ENCODE assay signal across 1 cellular context in the genomic region with DNA sequence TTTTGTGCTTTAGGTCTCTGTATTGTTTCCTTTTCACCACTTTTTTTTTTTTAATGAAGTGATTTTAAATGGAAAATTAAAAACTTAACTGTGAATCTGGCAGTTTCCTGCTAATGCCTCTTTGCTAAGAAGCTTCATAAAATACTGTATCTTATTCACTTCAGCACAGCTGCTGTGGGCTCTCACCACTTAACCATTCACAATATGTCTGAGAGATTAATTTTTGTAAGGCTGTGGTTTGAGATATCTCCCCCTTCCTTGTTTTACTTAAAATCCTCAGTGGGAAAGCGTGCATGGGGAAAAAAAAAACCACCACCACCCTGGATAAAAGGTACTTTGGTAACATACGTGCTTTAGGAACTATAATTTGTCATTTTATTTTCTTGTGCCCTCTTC.
TF ChIP-seq lines count a peak whose summit lies in the region.

No MANE protein-coding gene starts in this region.

TF ChIP-seq in HepG2, 621 proteins besides CTCF, POLR2A, EP300 and RAD21 (continued from another document):
- TF ChIP-seq, protein P1, sequence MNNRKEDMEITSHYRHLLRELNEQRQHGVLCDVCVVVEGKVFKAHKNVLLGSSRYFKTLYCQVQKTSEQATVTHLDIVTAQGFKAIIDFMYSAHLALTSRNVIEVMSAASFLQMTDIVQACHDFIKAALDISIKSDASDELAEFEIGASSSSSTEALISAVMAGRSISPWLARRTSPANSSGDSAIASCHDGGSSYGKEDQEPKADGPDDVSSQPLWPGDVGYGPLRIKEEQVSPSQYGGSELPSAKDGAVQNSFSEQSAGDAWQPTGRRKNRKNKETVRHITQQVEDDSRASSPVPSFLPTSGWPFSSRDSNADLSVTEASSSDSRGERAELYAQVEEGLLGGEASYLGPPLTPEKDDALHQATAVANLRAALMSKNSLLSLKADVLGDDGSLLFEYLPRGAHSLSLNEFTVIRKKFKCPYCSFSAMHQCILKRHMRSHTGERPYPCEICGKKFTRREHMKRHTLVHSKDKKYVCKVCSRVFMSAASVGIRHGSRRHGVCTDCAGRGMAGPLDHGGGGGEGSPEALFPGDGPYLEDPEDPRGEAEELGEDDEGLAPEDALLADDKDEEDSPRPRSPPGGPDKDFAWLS (CRISPR knock-in tag; IDR thresholded peaks at IDR 0.05; ENCODE audit: borderline replicate concordance), result no peak
